8 cellular contexts compared by ENCODE assay signal in genomic region chr12:26125451-26126339, GRCh38. TPM values are rescaled to one million over a fixed set of nuclear protein-coding genes. Genes with fewer than 3 reads are reported as not detected.
DNase-seq lines count a peak whose midpoint lies in the region; ATAC-seq, FAIRE-seq and TF ChIP-seq lines count a peak whose summit lies in the region.

No MANE protein-coding gene starts in this region.

- WGBS in right cardiac atrium: under 1% methylated on average over 65 of the region's 65 CpGs

- peak overlapping the region in 3 of 11 experiments; percentile 31 to 69 (median 63); a peak in 5 of 22 replicates for H3K27ac ChIP-seq in BLaER1 treated with 17β-estradiol and CSF1 and Interleukin-3, amounts not matched to agents 10 nM and 100 nM
- peak overlapping the region; percentile 84 for H3K27ac ChIP-seq in astrocyte (ENCODE audit: low read depth, low read length)
- H3K27ac ChIP-seq in right cardiac atrium (ENCODE audit: low read length): peak overlapping the region; percentile 75
- peak overlapping the region; percentile 8 for H3K27ac ChIP-seq in parathyroid adenoma

- H3K36me3 Mint-ChIP-seq in astrocyte (ENCODE audit: low read depth, unreplicated experiment): no peaks in the 10 kb centered on the region

- peak overlapping the region; percentile 91 for H3K4me3 Mint-ChIP-seq in astrocyte (ENCODE audit: unreplicated experiment)

- peak; percentile 31 for ATAC-seq in GM19035 (IDR thresholded peaks at IDR 0.05; ENCODE audit: unreplicated experiment)
- ATAC-seq in HG03521 (IDR thresholded peaks at IDR 0.05; ENCODE audit: unreplicated experiment): peak; percentile 20
- peak; percentile 76 to 84 for ATAC-seq in right cardiac atrium

- intact Hi-C loops in right cardiac atrium (cut with DNase I): loop anchor here (10.0 kb wide), 3 partner anchors 69 to 159 kb away; partner anchors contain the start of gene SSPN (in 2 of the 4)

- peak overlapping the region; percentile 87 to 99 (median 97) for H3K4me2 ChIP-seq in BLaER1 treated with 17β-estradiol and CSF1 and Interleukin-3, amounts not matched to agents 10 nM and 100 nM
- H3K4me2 ChIP-seq in astrocyte (ENCODE audit: low read length) (peak overlapping the region; percentile 95), parathyroid adenoma (ENCODE audit: low read length) (peak overlapping the region; percentile 97)

- H3K36me3 ChIP-seq in BLaER1 treated with 17β-estradiol and CSF1 and Interleukin-3, amounts not matched to agents 10 nM and 100 nM: no peaks in the 10 kb centered on the region
- H3K36me3 ChIP-seq in astrocyte (ENCODE audit: insufficient read depth, low read length) (no peaks in the 10 kb centered on the region), parathyroid adenoma (ENCODE audit: control insufficient read depth, insufficient read depth, low read length) (no peaks in the 10 kb centered on the region)

- FAIRE-seq in RCC 7860 (lab: Jason Lieb, UNC) (no peak), astrocyte (lab: Jason Lieb, UNC) (no peak)

- H3K9me3 Mint-ChIP-seq in astrocyte (ENCODE audit: unreplicated experiment): no peaks in the 10 kb centered on the region

- DNase-seq in RCC 7860 (ENCODE audit: low spot score) (peak; percentile 84), astrocyte (ENCODE audit: low read depth) (peak; percentile 77), right cardiac atrium (peak; percentile 76 to 91 (median 91)), GDM1 (lab: John Stamatoyannopoulos, UW) (no peak)

- peak overlapping the region in 10 of 11 experiments; percentile 1 to 75 (median 52); a peak in 16 of 22 replicates for H3K9ac ChIP-seq in BLaER1 treated with 17β-estradiol and CSF1 and Interleukin-3, amounts not matched to agents 10 nM and 100 nM
- peak overlapping the region; percentile 94 for H3K9ac ChIP-seq in astrocyte (ENCODE audit: low read length)
- H3K9ac ChIP-seq in parathyroid adenoma: no peak overlapping the region

- H3K4me1 Mint-ChIP-seq in astrocyte (ENCODE audit: low read depth, unreplicated experiment): peaks cover 8% of the 10 kb centered on the region

- peaks cover 0 to 60% (median 25%) of the 10 kb centered on the region in 11 experiments; a peak in 16 of 22 replicates for H4K20me1 ChIP-seq in BLaER1 treated with 17β-estradiol and CSF1 and Interleukin-3, amounts not matched to agents 10 nM and 100 nM
- H4K20me1 ChIP-seq in astrocyte (ENCODE audit: insufficient read depth, low read length): no peaks in the 10 kb centered on the region

- H3K27me3 Mint-ChIP-seq in astrocyte (ENCODE audit: low read depth, unreplicated experiment): peaks cover 46% of the 10 kb centered on the region

- H3K79me2 ChIP-seq in astrocyte (ENCODE audit: insufficient read depth, low read length) (peaks cover 34% of the 10 kb centered on the region), parathyroid adenoma (no peaks in the 10 kb centered on the region)

- no peaks in the 10 kb centered on the region for H3K9me3 ChIP-seq in BLaER1 treated with 17β-estradiol and CSF1 and Interleukin-3, amounts not matched to agents 10 nM and 100 nM (replicated peaks in 1 of 11)
- no peaks in the 10 kb centered on the region for H3K9me3 ChIP-seq in astrocyte (ENCODE audit: insufficient read depth, low read depth, low read length)
- no peaks in the 10 kb centered on the region for H3K9me3 ChIP-seq in right cardiac atrium (ENCODE audit: control insufficient read depth, low read length)
- H3K9me3 ChIP-seq in parathyroid adenoma (ENCODE audit: control insufficient read depth, low read length): no peaks in the 10 kb centered on the region

- peaks cover 74 to 100% (median 98%) of the 10 kb centered on the region in 11 experiments for H3K27me3 ChIP-seq in BLaER1 treated with 17β-estradiol and CSF1 and Interleukin-3, amounts not matched to agents 10 nM and 100 nM
- H3K27me3 ChIP-seq in astrocyte (ENCODE audit: insufficient read depth, low read length) (peaks cover 8% of the 10 kb centered on the region), right cardiac atrium (ENCODE audit: control insufficient read depth, insufficient read depth) (no peaks in the 10 kb centered on the region), parathyroid adenoma (ENCODE audit: control insufficient read depth, insufficient read depth, low read length) (no peaks in the 10 kb centered on the region)

- TF ChIP-seq CTCF in astrocyte (IDR thresholded peaks at IDR 0.05; ENCODE audit: insufficient read depth, low read depth, low read length) (no peak), parathyroid adenoma (IDR thresholded peaks at IDR 0.05) (no peak)

- H3K27ac Mint-ChIP-seq in astrocyte (ENCODE audit: unreplicated experiment): peak overlapping the region; percentile 84

- H2AFZ ChIP-seq in astrocyte (ENCODE audit: low read depth, low read length) (peak overlapping the region; percentile 89), parathyroid adenoma (peak overlapping the region; percentile 78)

- H3K4me3 ChIP-seq in BLaER1 treated with 17β-estradiol and CSF1 and Interleukin-3, amounts not matched to agents 10 nM and 100 nM: peak overlapping the region; percentile 56 to 69 (median 64)
- H3K4me3 ChIP-seq in astrocyte (ENCODE audit: insufficient read depth, low read depth, low read length): peak overlapping the region; percentile 69
- peak overlapping the region; percentile 76 for H3K4me3 ChIP-seq in right cardiac atrium (ENCODE audit: low read length)
- H3K4me3 ChIP-seq in parathyroid adenoma (ENCODE audit: low read depth, low read length): peak overlapping the region; percentile 73

- peaks cover 29 to 43% (median 33%) of the 10 kb centered on the region in 10 experiments for H3K4me1 ChIP-seq in BLaER1 treated with 17β-estradiol and CSF1 and Interleukin-3, amounts not matched to agents 10 nM and 100 nM
- H3K4me1 ChIP-seq in astrocyte (ENCODE audit: insufficient read depth, low read length) (peaks cover 20% of the 10 kb centered on the region), right cardiac atrium (ENCODE audit: control insufficient read depth, insufficient read depth, low read length) (no peaks in the 10 kb centered on the region), parathyroid adenoma (peaks cover 4% of the 10 kb centered on the region)

RNA-seq across cellular contexts. Expression of gene BHLHE41, which starts 0.9 kb away (rescaled TPM):
- total RNA-seq in astrocyte: 2.9 and 4.3 TPM in 2 replicates
- total RNA-seq in right cardiac atrium: 10 to 100 TPM; 10.6 to 47.2 (median 31.2) TPM
- 9.1 TPM for polyA plus RNA-seq in right cardiac atrium

Comparison
In these comparisons a context has a peak if more than half of its experiments do, and no peak if none do; other contexts are left out.
1. ATAC-seq: peak in every context shown above with its lines; median percentile 80 in right cardiac atrium; 31 in GM19035; 20 in HG03521.